22 cellular contexts compared by ENCODE assay signal in genomic region chr9:136039488-136039887, GRCh38. TPM values are rescaled to one million over a fixed set of nuclear protein-coding genes. Genes with fewer than 3 reads are reported as not detected.
A peak's percentile ranks its signal among the peaks of the same experiment; 100 is the strongest.
DNase-seq lines count a peak whose midpoint lies in the region; FAIRE-seq and TF ChIP-seq lines count a peak whose summit lies in the region.
"Had no signal": no experiment of that assay in that cellular context is flagged by ENCODE, and none has a peak within 500 bp of the region (broad histone marks: within the 10 kb centered on the region; RNA-seq: fewer than 3 reads in every experiment).

No MANE protein-coding gene starts in this region.

- no peak for TF ChIP-seq POLR2A in H54 (IDR thresholded peaks at IDR 0.05; ENCODE audit: low read depth, low read length)
- no peak for TF ChIP-seq POLR2A in erythroblast (IDR thresholded peaks at IDR 0.05; ENCODE audit: low read length)

- DNase-seq in DMS53 (lab: John Stamatoyannopoulos, UW) (peak; percentile 20), DMS53 treated with DMSO at 0.1 percent for 48 hours (lab: John Stamatoyannopoulos, UW; ENCODE audit: unreplicated experiment) (no peak), H54 (ENCODE audit: insufficient read length, low spot score) (no peak), M059J (ENCODE audit: low read depth) (peak; percentile 9), endothelial cell (ENCODE audit: low spot score) (no peak), EL (no peak), erythroblast (lab: John Stamatoyannopoulos, UW) (no peak), NCI-H1092 (lab: John Stamatoyannopoulos, UW) (no peak)
- DNase-seq: AML-193; Caco-2; Calu3; CD4-positive, alpha-beta T cell; CD8-positive, alpha-beta T cell; DMS79 treated with DMSO at 0.1 percent for 48 hours; GDM1 had no signal

- H3K36me3 Mint-ChIP-seq in endothelial cell (ENCODE audit: low read depth, unreplicated experiment): peaks cover 17% of the 10 kb centered on the region

- H3K4me3 Mint-ChIP-seq in endothelial cell (ENCODE audit: unreplicated experiment): peak overlapping the region; percentile 66
- H3K4me3 Mint-ChIP-seq: B cell; CD4-positive, alpha-beta T cell; CD8-positive, alpha-beta T cell had no signal

- H3K9me3 Mint-ChIP-seq in endothelial cell (ENCODE audit: unreplicated experiment): peaks cover 7% of the 10 kb centered on the region

- no peak for TF ChIP-seq CTCF in endothelial cell (IDR thresholded peaks at IDR 0.05; ENCODE audit: unreplicated experiment)

- peak; percentile 53 for FAIRE-seq in H54 (lab: Jason Lieb, UNC)
- FAIRE-seq: A549, D721Med, GM12878, GM12892, GM18507, GM19239 had no signal

- H3K4me1 Mint-ChIP-seq in endothelial cell (ENCODE audit: unreplicated experiment): no peaks in the 10 kb centered on the region
- H3K4me1 Mint-ChIP-seq: B cell had no signal

- H3K27ac Mint-ChIP-seq in endothelial cell (ENCODE audit: unreplicated experiment): no peak overlapping the region
- H3K27ac Mint-ChIP-seq: B cell; CD4-positive, alpha-beta T cell; CD8-positive, alpha-beta T cell had no signal

- no peaks in the 10 kb centered on the region for H3K27me3 Mint-ChIP-seq in endothelial cell (ENCODE audit: unreplicated experiment)
- H3K27me3 Mint-ChIP-seq: CD4-positive, alpha-beta T cell had no signal

RNA-seq across cellular contexts. Expression of gene NACC2, which starts 55.6 kb away (rescaled TPM):
- total RNA-seq in M059J (2014; rRNA removed; shearing (Covaris generic)): 4.2 and 9.8 TPM in 2 replicates
- 9.6 TPM for total RNA-seq in endothelial cell (ENCODE audit: unreplicated experiment)

Comparison
In these comparisons a context has a peak if more than half of its experiments do, and no peak if none do; other contexts are left out.
1. DNase-seq: peak in DMS53 (single experiment) and M059J (single experiment); none in DMS53 treated with DMSO at 0.1 percent for 48 hours (single experiment), H54 (single experiment), endothelial cell (single experiment), EL (single experiment), erythroblast (0 of 2) and NCI-H1092 (single experiment).